ENCODE assay signal across 16 cellular contexts in genomic region chr20:57106692-57107091, GRCh38.
DNase-seq lines count a peak whose midpoint lies in the region; ATAC-seq and TF ChIP-seq lines count a peak whose summit lies in the region.
"Had no signal": no experiment of that assay in that cellular context is flagged by ENCODE, and none has a peak within 500 bp of the region (broad histone marks: within the 10 kb centered on the region; RNA-seq: fewer than 3 reads in every experiment).

No MANE protein-coding gene starts in this region.

- DNase-seq in SKM-1 treated with dmso at 0.1 percent for 144 hours (lab: John Stamatoyannopoulos, UW; ENCODE audit: unreplicated experiment) (peak; percentile 72), SKM-1 (lab: John Stamatoyannopoulos, UW; ENCODE audit: unreplicated experiment) (no peak), MM.1S (no peak), coronary artery (ENCODE audit: low spot score) (no peak), vagina (ENCODE audit: extremely low spot score in 2 of 2) (no peak), NCI-H2107 treated with DMSO at 0.1 percent for 48 hours (lab: John Stamatoyannopoulos, UW; ENCODE audit: unreplicated experiment) (no peak)
- DNase-seq: AML-193, KBM-7, NCI-H1048, NCI-H1436 treated with DMSO at 0.1 percent for 48 hours, NCI-H1930, NCI-H345 had no signal

- intact Hi-C loops in vagina (cut with DNase I), result no loop called here

- TF ChIP-seq CTCF in MM.1S (IDR thresholded peaks at IDR 0.05; ENCODE audit: low read length) (no peak), SU-DHL-6 (IDR thresholded peaks at IDR 0.05; ENCODE audit: insufficient read depth, low read length, poor library complexity, severe bottlenecking) (no peak), coronary artery (IDR thresholded peaks at IDR 0.05) (no peak), vagina (IDR thresholded peaks at IDR 0.05) (no peak)

- H4K20me1 ChIP-seq in MM.1S (ENCODE audit: insufficient read depth, low read length) (no peaks in the 10 kb centered on the region), SU-DHL-6 (ENCODE audit: low read depth, low read length) (no peaks in the 10 kb centered on the region)

- H3K27ac ChIP-seq in MM.1S (ENCODE audit: low read length), result no peak overlapping the region
- H3K27ac ChIP-seq in SU-DHL-6 (ENCODE audit: low read depth, low read length), result no peak overlapping the region
- H3K27ac ChIP-seq in coronary artery, result no peak overlapping the region
- no peak overlapping the region for H3K27ac ChIP-seq in vagina
- H3K27ac ChIP-seq: C4-2B had no signal

- H3K79me2 ChIP-seq in MM.1S (ENCODE audit: low read length) (no peaks in the 10 kb centered on the region), SU-DHL-6 (ENCODE audit: insufficient read depth, low read length) (no peaks in the 10 kb centered on the region)

- H3K4me1 ChIP-seq in MM.1S (ENCODE audit: low read length), result no peaks in the 10 kb centered on the region
- peaks cover 5% of the 10 kb centered on the region for H3K4me1 ChIP-seq in vagina

- TF ChIP-seq POLR2A in vagina (IDR thresholded peaks at IDR 0.05), result no peak

- H3K9me2 ChIP-seq in MM.1S (replicated peaks; ENCODE audit: insufficient read depth, low read length) (no peaks in the 10 kb centered on the region), SU-DHL-6 (replicated peaks; ENCODE audit: insufficient read depth, low read length) (no peaks in the 10 kb centered on the region)

- peak overlapping the region; percentile 26; the same call in 1 of the 2 replicates for H3K4me2 ChIP-seq in MM.1S (ENCODE audit: low read depth, low read length)
- H3K4me2 ChIP-seq in SU-DHL-6 (ENCODE audit: low read depth, low read length, poor library complexity, severe bottlenecking), result peak overlapping the region; percentile 51

- no peaks in the 10 kb centered on the region for H3K36me3 ChIP-seq in MM.1S (replicated peaks; ENCODE audit: insufficient read depth, low read length)
- no peaks in the 10 kb centered on the region for H3K36me3 ChIP-seq in SU-DHL-6 (ENCODE audit: low read length)
- no peaks in the 10 kb centered on the region for H3K36me3 ChIP-seq in vagina

- H3F3A ChIP-seq in MM.1S (ENCODE audit: insufficient read depth, low read length) (no peaks in the 10 kb centered on the region), SU-DHL-6 (ENCODE audit: insufficient read depth) (no peaks in the 10 kb centered on the region)

- H3K9me3 ChIP-seq in MM.1S (replicated peaks; ENCODE audit: insufficient read depth, low read length) (no peaks in the 10 kb centered on the region; the same call in 1 of the 2 replicates), SU-DHL-6 (ENCODE audit: insufficient read depth, low read length) (no peaks in the 10 kb centered on the region), vagina (no peaks in the 10 kb centered on the region)

- no peak for ATAC-seq in GM19324 (IDR thresholded peaks at IDR 0.05; ENCODE audit: low FRiP score, unreplicated experiment)
- ATAC-seq: Panc1 had no signal

- no peak overlapping the region for H3K9ac ChIP-seq in MM.1S (ENCODE audit: low read length)
- no peak overlapping the region for H3K9ac ChIP-seq in SU-DHL-6 (ENCODE audit: low read length)

- H3K27me3 ChIP-seq in MM.1S (replicated peaks; ENCODE audit: insufficient read depth, low read length) (peaks cover 35% of the 10 kb centered on the region), SU-DHL-6 (ENCODE audit: low read length) (no peaks in the 10 kb centered on the region), vagina (no peaks in the 10 kb centered on the region)

- H2AFZ ChIP-seq in MM.1S (ENCODE audit: low read length), result peak overlapping the region; percentile 38; the same call in 1 of the 2 replicates
- H2AFZ ChIP-seq in SU-DHL-6 (ENCODE audit: low read depth, low read length, severe bottlenecking), result peak overlapping the region; percentile 97

- H3K4me3 ChIP-seq in MM.1S (ENCODE audit: low read length), result 0 out of 2 replicates have a peak overlapping the region, but pooled peaks have one; percentile 12
- H3K4me3 ChIP-seq in SU-DHL-6 (ENCODE audit: insufficient read depth, low read length, poor library complexity, severe bottlenecking), result no peak overlapping the region
- no peak overlapping the region for H3K4me3 ChIP-seq in coronary artery
- H3K4me3 ChIP-seq in vagina, result no peak overlapping the region
